Comparison of ENCODE assay signal across 11 cellular contexts in genomic region chr10:106609867-106610266, GRCh38.
DNase-seq lines count a peak whose midpoint lies in the region; ATAC-seq, FAIRE-seq and TF ChIP-seq lines count a peak whose summit lies in the region.
"Had no signal": no experiment of that assay in that cellular context is flagged by ENCODE, and none has a peak within 500 bp of the region (broad histone marks: within the 10 kb centered on the region; RNA-seq: fewer than 3 reads in every experiment).

No MANE protein-coding gene starts in this region.

- H3K36me3 ChIP-seq in GM12878 (ENCODE audit: control insufficient read depth in 2 of 2, insufficient read depth in 2 of 2, low read length in 1 of 2), result no peaks in the 10 kb centered on the region
- no peaks in the 10 kb centered on the region for H3K36me3 ChIP-seq in tibial artery

- peaks cover 3% of the 10 kb centered on the region for H3K27me3 Mint-ChIP-seq in nephron progenitor cell (ENCODE audit: low read depth, poor library complexity)
- H3K27me3 Mint-ChIP-seq: activated B cell treated with CpG ODN at 0.5 μM for 24 hours had no signal

- no peaks in the 10 kb centered on the region for H3K4me1 ChIP-seq in GM12878 (ENCODE audit: control insufficient read depth, insufficient read depth, low read length)
- no peaks in the 10 kb centered on the region for H3K4me1 ChIP-seq in tibial artery
- H3K4me1 ChIP-seq: psoas muscle had no signal

- TF ChIP-seq CTCF in GM12872 (IDR thresholded peaks at IDR 0.05; ENCODE audit: insufficient read depth, low read depth, low read length) (peak; percentile 46), GM12878 (IDR thresholded peaks at IDR 0.05 in 2 of 3, conservative IDR thresholded peaks at IDR 0.05 in 1 of 3; ENCODE audit: control insufficient read depth in 2 of 3, extremely low read depth in 1 of 3, insufficient read depth in 1 of 3, low read depth in 3 of 3, low read length in 3 of 3) (0 out of 6 replicates have a peak, but pooled peaks of 2 of the 3 experiments have one; percentile 14 to 19), nephron progenitor cell (IDR thresholded peaks at IDR 0.05) (peak; percentile 22), tibial artery (IDR thresholded peaks at IDR 0.05) (no peak)

- no peak overlapping the region for H3K4me2 ChIP-seq in GM12878 (ENCODE audit: control insufficient read depth, insufficient read depth)

- no peak overlapping the region for H3K4me3 ChIP-seq in GM12878
- H3K4me3 ChIP-seq in tibial artery, result no peak overlapping the region
- H3K4me3 ChIP-seq: psoas muscle had no signal

- H2AFZ ChIP-seq in GM12878 (ENCODE audit: control insufficient read depth, low read depth, low read length), result no peak overlapping the region

- intact Hi-C loops in GM12878 (cut with micrococcal nuclease; ENCODE audit: unreplicated experiment) (no loop called here), tibial artery (cut with DNase I; ENCODE audit: low total_unique reads) (no loop called here)

- H3K9me3 Mint-ChIP-seq in nephron progenitor cell, result no peaks in the 10 kb centered on the region
- H3K9me3 Mint-ChIP-seq: activated B cell treated with CpG ODN at 0.5 μM for 24 hours had no signal

- 26% methylated on average over 3 of the region's 3 CpGs for WGBS in GM12878 (ENCODE audit: insufficient coverage, insufficient replicate concordance, low lambda C conversion rate, missing lambda C conversion rate)

- H3K27ac Mint-ChIP-seq in nephron progenitor cell, result no peak overlapping the region
- H3K27ac Mint-ChIP-seq: activated B cell treated with CpG ODN at 0.5 μM for 24 hours had no signal

- CTCF ChIA-PET in GM12878 (lab: Yijun Ruan, JAX), result interaction anchor here (0.8 to 1.8 kb wide), 3 partner anchors 15 to 23 kb away, joined by 3 to 4 read pairs (median 4); no protein-coding TSS in a partner anchor

- DNase-seq in GM12878 (ENCODE audit: low read depth, low spot score) (no peak), nephron progenitor cell (no peak), tibial artery (no peak), activated gamma-delta T cell (lab: John Stamatoyannopoulos, UW) (no peak)
- DNase-seq in stimulated activated naive CD4-positive, alpha-beta T cell (lab: John Stamatoyannopoulos, UW), result no peak
- DNase-seq: activated B cell treated with CpG ODN at 0.5 μM for 24 hours, cerebellar nuclear complex, NCI-H187 treated with DMSO at 0.1 percent for 48 hours, psoas muscle had no signal

- no peak overlapping the region for H3K9ac ChIP-seq in GM12878 (ENCODE audit: control insufficient read depth, insufficient read depth, low read length)

- SMC1A ChIA-PET in GM12878 (lab: Charles Lee; ENCODE audit: uncharacterized antibody, unreplicated experiment), result no interaction called here

- H3K79me2 ChIP-seq in GM12878 (ENCODE audit: control insufficient read depth, insufficient read depth, low read length), result no peaks in the 10 kb centered on the region

- no TSS peak for BruUV-seq in GM12878 (replicated peaks; lab: Mats Ljungman, UMichigan)

- peak; percentile 28; the same call in 1 of the 2 replicates for TF ChIP-seq RAD21 in GM12878 (IDR thresholded peaks at IDR 0.05; ENCODE audit: insufficient read depth, low read depth, low read length)

- H3K27me3 ChIP-seq in GM12878 (replicated peaks in 1 of 2; ENCODE audit: control insufficient read depth in 2 of 2, insufficient read depth in 2 of 2, low read length in 1 of 2) (no peaks in the 10 kb centered on the region), tibial artery (peaks cover 0 to 5% of the 10 kb centered on the region in 2 donors)

- no peak for TF ChIP-seq POLR2A in GM12878 (IDR thresholded peaks at IDR 0.05; ENCODE audit: low read depth, low read length)

- H3K36me3 Mint-ChIP-seq in nephron progenitor cell (ENCODE audit: low read depth), result no peaks in the 10 kb centered on the region

- no peak for TF ChIP-seq EP300 in GM12878 (IDR thresholded peaks at IDR 0.05; ENCODE audit: borderline replicate concordance in 1 of 2, control insufficient read depth in 1 of 2, low read depth in 2 of 2, low read length in 2 of 2)

- peak; percentile 44 for ATAC-seq in HG02973 (IDR thresholded peaks at IDR 0.05; ENCODE audit: unreplicated experiment)
- ATAC-seq in GM12878, result peak; percentile 58
- ATAC-seq: psoas muscle had no signal

- in situ Hi-C loops in GM12878 (cut with MboI), result no loop called here

- RAD21 ChIA-PET in GM12878 (lab: Charles Lee; ENCODE audit: unreplicated experiment), result no interaction called here

- H3K9me3 ChIP-seq in GM12878 (replicated peaks; ENCODE audit: control insufficient read depth, insufficient read depth, low read length) (no peaks in the 10 kb centered on the region), tibial artery (no peaks in the 10 kb centered on the region)
- H3K9me3 ChIP-seq: psoas muscle had no signal

- no peak for FAIRE-seq in GM12878 (lab: Jason Lieb, UNC)

- POLR2A ChIA-PET in GM12878 (lab: Charles Lee), result no interaction called here

- H3K27ac ChIP-seq in GM12878 (ENCODE audit: control insufficient read depth, insufficient read depth), result no peak overlapping the region
- no peak overlapping the region for H3K27ac ChIP-seq in tibial artery
- H3K27ac ChIP-seq: psoas muscle had no signal

- H3K4me3 Mint-ChIP-seq in nephron progenitor cell, result no peak overlapping the region
- H3K4me3 Mint-ChIP-seq: activated B cell treated with CpG ODN at 0.5 μM for 24 hours had no signal

- no peaks in the 10 kb centered on the region for H3K4me1 Mint-ChIP-seq in nephron progenitor cell
- H3K4me1 Mint-ChIP-seq: activated B cell treated with CpG ODN at 0.5 μM for 24 hours had no signal

- H4K20me1 ChIP-seq in GM12878 (ENCODE audit: control insufficient read depth, insufficient read depth), result no peaks in the 10 kb centered on the region

TF ChIP-seq in GM12878, 131 proteins besides CTCF, POLR2A, EP300 and RAD21:
- TF ChIP-seq TAF1 (IDR thresholded peaks at IDR 0.05; ENCODE audit: borderline replicate concordance, low read depth, low read length) (no peak), MXI1 (IDR thresholded peaks at IDR 0.05; ENCODE audit: low read depth, low read length) (no peak), TBL1XR1 (IDR thresholded peaks at IDR 0.05; ENCODE audit: low read depth, low read length) (no peak), MYB (IDR thresholded peaks at IDR 0.05; ENCODE audit: borderline replicate concordance, low read depth, low read length) (no peak), STAT3 (IDR thresholded peaks at IDR 0.05; ENCODE audit: low read depth, low read length) (no peak), CBX5 (IDR thresholded peaks at IDR 0.05; ENCODE audit: low read depth) (no peak), IKZF2 (IDR thresholded peaks at IDR 0.05) (no peak), FOXM1 (IDR thresholded peaks at IDR 0.05; ENCODE audit: low read depth, low read length) (no peak), CEBPZ (IDR thresholded peaks at IDR 0.05; ENCODE audit: low read depth, low read length) (no peak)
TF ChIP-seq in GM12878: peak in this region for 0.

Comparison
In these comparisons a context has a peak if more than half of its experiments do, and no peak if none do; other contexts are left out.
1. CTCF ChIP-seq: peak in GM12872 (single experiment), GM12878 (2 of 3) and nephron progenitor cell (single experiment); none in tibial artery (0 of 2).